ENCODE assay signal across 10 cellular contexts in the genomic region with DNA sequence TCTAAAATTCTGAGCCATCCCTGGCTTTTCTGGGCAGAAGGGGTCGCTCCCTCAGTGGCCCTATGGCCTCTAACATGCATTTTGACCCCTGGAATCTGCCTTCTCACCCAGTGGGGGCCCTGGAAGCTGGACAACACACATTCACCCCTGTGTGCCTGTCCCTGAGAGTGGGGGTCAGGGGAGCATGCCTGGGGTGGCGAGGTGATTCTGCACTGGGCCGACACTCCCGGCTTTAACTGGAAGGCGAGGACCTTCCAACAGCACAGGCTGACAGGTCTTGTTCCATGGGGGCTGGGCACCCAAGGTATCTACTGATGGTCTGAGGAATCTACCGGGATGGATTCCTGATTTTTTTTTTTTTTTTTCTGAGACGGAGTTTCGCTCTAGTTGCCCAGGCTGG. TPM values are rescaled to one million over a fixed set of nuclear protein-coding genes. Genes with fewer than 3 reads are reported as not detected.
DNase-seq lines count a peak whose midpoint lies in the region; FAIRE-seq and TF ChIP-seq lines count a peak whose summit lies in the region.
"Had no signal": no experiment of that assay in that cellular context is flagged by ENCODE, and none has a peak within 500 bp of the region (broad histone marks: within the 10 kb centered on the region; RNA-seq: fewer than 3 reads in every experiment).

No MANE protein-coding gene starts in this region.

- H3K4me1 Mint-ChIP-seq in mesothelial cell of epicardium: peaks cover 18% of the 10 kb centered on the region

- H3K27ac Mint-ChIP-seq in mesothelial cell of epicardium: no peak overlapping the region

- POLR2A ChIA-PET in endothelial cell of umbilical vein (lab: Charles Lee): interaction anchor here (0.7 kb wide), 2 partner anchors 50 to 366 kb away, joined by 4 to 5 read pairs; no protein-coding TSS in a partner anchor

- TF ChIP-seq POLR2A in endothelial cell of umbilical vein (IDR thresholded peaks at IDR 0.05; ENCODE audit: low read depth, low read length): no peak

- H3K27ac ChIP-seq in ACC112 (ENCODE audit: low read depth, low read length) (peak overlapping the region; percentile 99), SJSA1 (peak overlapping the region; percentile 95), endothelial cell of umbilical vein (ENCODE audit: insufficient read depth, low read depth, low read length) (peak overlapping the region; percentile 86), rectal smooth muscle tissue (ENCODE audit: low read depth, low read length) (peak overlapping the region; percentile 84)

- H3K79me2 ChIP-seq in ACC112 (ENCODE audit: control insufficient read depth, insufficient read depth, low read length, unreplicated experiment) (peaks cover 8% of the 10 kb centered on the region), endothelial cell of umbilical vein (ENCODE audit: control insufficient read depth, insufficient read depth, low read length) (peaks cover 46% of the 10 kb centered on the region)

- H3K4me1 ChIP-seq in ACC112 (ENCODE audit: control insufficient read depth, insufficient read depth, low read length, unreplicated experiment) (peaks cover 28% of the 10 kb centered on the region), SJSA1 (replicated peaks) (peaks cover 38% of the 10 kb centered on the region), endothelial cell of umbilical vein (ENCODE audit: control insufficient read depth, extremely low read depth, insufficient read depth, low read length) (peaks cover 83% of the 10 kb centered on the region), rectal smooth muscle tissue (ENCODE audit: control insufficient read depth, insufficient read depth, low read length) (peaks cover 28% of the 10 kb centered on the region)

- intact Hi-C loops in endothelial cell of umbilical vein (cut with micrococcal nuclease): loop anchor here (1.0 to 2.0 kb wide), 2 partner anchors 9 to 205 kb away; no protein-coding TSS in a partner anchor

- H3K36me3 Mint-ChIP-seq in mesothelial cell of epicardium: peaks cover 15% of the 10 kb centered on the region

- H3K9me3 ChIP-seq in SJSA1 (replicated peaks) (no peaks in the 10 kb centered on the region), endothelial cell of umbilical vein (replicated peaks; ENCODE audit: control insufficient read depth, insufficient read depth, low read length) (no peaks in the 10 kb centered on the region)

- H2AFZ ChIP-seq in ACC112 (ENCODE audit: low read length, unreplicated experiment) (no peak overlapping the region), endothelial cell of umbilical vein (ENCODE audit: low read depth, low read length) (no peak overlapping the region)

- BruUV-seq in endothelial cell of umbilical vein (replicated peaks; lab: Mats Ljungman, UMichigan): TSS peak; percentile 7

- DNase-seq in SJSA1 (ENCODE audit: low read depth in 1 of 2, low spot score in 2 of 2): no peak
- no peak for DNase-seq in endothelial cell of umbilical vein (ENCODE audit: low read depth, low spot score)
- no peak for DNase-seq in inferior parietal cortex (ENCODE audit: extremely low spot score)
- DNase-seq in NCI-H69 (lab: John Stamatoyannopoulos, UW): no peak
- no peak for DNase-seq in mesothelial cell of epicardium (ENCODE audit: low spot score in 2 of 2, unreplicated experiment in 2 of 2)
- DNase-seq in nucleus accumbens (lab: John Stamatoyannopoulos, UW): no peak
- DNase-seq: stimulated activated CD4-positive, alpha-beta T cell treated with anti-CD3 and anti-CD28 coated beads, Interleukin-2, amount 100 ng/mL, for 48 hours had no signal

- H3K4me3 Mint-ChIP-seq in mesothelial cell of epicardium: no peak overlapping the region

- no peak for FAIRE-seq in endothelial cell of umbilical vein (lab: Jason Lieb, UNC)
- FAIRE-seq: GM12878 had no signal

- H3K36me3 ChIP-seq in ACC112 (ENCODE audit: insufficient read depth, low read length): no peaks in the 10 kb centered on the region
- H3K36me3 ChIP-seq in SJSA1: peaks cover 76% of the 10 kb centered on the region
- peaks cover 15 to 29% of the 10 kb centered on the region in 2 experiments for H3K36me3 ChIP-seq in endothelial cell of umbilical vein (ENCODE audit: control insufficient read depth in 2 of 2, extremely low read depth in 1 of 2, insufficient read depth in 2 of 2, low read length in 2 of 2)
- H3K36me3 ChIP-seq in rectal smooth muscle tissue (ENCODE audit: control insufficient read depth, insufficient read depth, low read length): peaks cover 12% of the 10 kb centered on the region

- dilution Hi-C loops in endothelial cell of umbilical vein (cut with MboI; ENCODE audit: extremely low pct_ligation_motif_present, low sequenced_read_pairs): loop anchor here (25.0 kb wide), 2 partner anchors 130 to 230 kb away; no protein-coding TSS in a partner anchor

- H3K4me2 ChIP-seq in endothelial cell of umbilical vein (ENCODE audit: insufficient read depth, low read length): peak overlapping the region; percentile 7

- CTCF ChIA-PET in endothelial cell of umbilical vein (lab: Charles Lee): interaction anchor here (1.2 to 13.1 kb wide), 2 partner anchors 9 to 31 kb away, joined by 6 to 292 read pairs; a partner anchor contains a TSS

- no peaks in the 10 kb centered on the region for H3K9me1 ChIP-seq in endothelial cell of umbilical vein (replicated peaks; ENCODE audit: control insufficient read depth, extremely low read depth, insufficient read depth, low read length)

- H4K20me1 ChIP-seq in endothelial cell of umbilical vein (replicated peaks; ENCODE audit: control insufficient read depth, extremely low read depth, insufficient read depth, low read length): no peaks in the 10 kb centered on the region

- TF ChIP-seq CTCF in endothelial cell of umbilical vein (IDR thresholded peaks at IDR 0.05; ENCODE audit: extremely low read depth in 1 of 2, insufficient read depth in 1 of 2, low read depth in 1 of 2, low read length in 2 of 2): no peak
- no peak for TF ChIP-seq CTCF in mesothelial cell of epicardium (IDR thresholded peaks at IDR 0.05; ENCODE audit: unreplicated experiment)

- no peaks in the 10 kb centered on the region for H3K27me3 Mint-ChIP-seq in mesothelial cell of epicardium (ENCODE audit: low read depth)

- H3K27me3 ChIP-seq in ACC112 (ENCODE audit: insufficient read depth, low read length) (no peaks in the 10 kb centered on the region), SJSA1 (replicated peaks) (no peaks in the 10 kb centered on the region), endothelial cell of umbilical vein (ENCODE audit: control insufficient read depth in 2 of 2, insufficient read depth in 2 of 2, low read length in 2 of 2) (no peaks in the 10 kb centered on the region), rectal smooth muscle tissue (ENCODE audit: control insufficient read depth, insufficient read depth, low read length) (no peaks in the 10 kb centered on the region)

- no peaks in the 10 kb centered on the region for H3K9me3 Mint-ChIP-seq in mesothelial cell of epicardium

- no peak overlapping the region for H3K4me3 ChIP-seq in ACC112 (ENCODE audit: low read depth, low read length)
- H3K4me3 ChIP-seq in SJSA1: no peak overlapping the region
- no peak overlapping the region for H3K4me3 ChIP-seq in endothelial cell of umbilical vein (replicated peaks in 1 of 3; ENCODE audit: insufficient read depth in 1 of 3, low read depth in 1 of 3, low read length in 3 of 3)
- no peak overlapping the region for H3K4me3 ChIP-seq in rectal smooth muscle tissue (ENCODE audit: low read length)
- H3K4me3 ChIP-seq: GM12878 had no signal

- H3K9ac ChIP-seq in endothelial cell of umbilical vein (replicated peaks; ENCODE audit: extremely low read depth, insufficient read depth, low read length): peak overlapping the region; percentile 33
- H3K9ac ChIP-seq in rectal smooth muscle tissue (ENCODE audit: low read length): no peak overlapping the region

TF ChIP-seq in endothelial cell of umbilical vein, 7 proteins besides CTCF, POLR2A, EP300 and RAD21:
- TF ChIP-seq JUN (IDR thresholded peaks at IDR 0.05; ENCODE audit: borderline replicate concordance, insufficient read depth, insufficient read length, low read depth): no peak
- TF ChIP-seq FOS (IDR thresholded peaks at IDR 0.05; ENCODE audit: borderline replicate concordance, insufficient read depth, low read length): no peak
- TF ChIP-seq MYC (IDR thresholded peaks at IDR 0.05; ENCODE audit: low read depth, low read length): no peak
- TF ChIP-seq EZH2 (IDR thresholded peaks at IDR 0.05; ENCODE audit: borderline replicate concordance, low read depth, low read length, severe bottlenecking): no peak
- no peak for TF ChIP-seq GATA2 (IDR thresholded peaks at IDR 0.05; ENCODE audit: insufficient read depth, insufficient read length, low read depth, low read length)
- no peak for TF ChIP-seq POLR2AphosphoS5 (IDR thresholded peaks at IDR 0.05; ENCODE audit: insufficient read depth, low read depth, low read length)
- TF ChIP-seq, protein P1, sequence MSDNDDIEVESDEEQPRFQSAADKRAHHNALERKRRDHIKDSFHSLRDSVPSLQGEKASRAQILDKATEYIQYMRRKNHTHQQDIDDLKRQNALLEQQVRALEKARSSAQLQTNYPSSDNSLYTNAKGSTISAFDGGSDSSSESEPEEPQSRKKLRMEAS (IDR thresholded peaks at IDR 0.05; ENCODE audit: insufficient read depth, insufficient read length): no peak
TF ChIP-seq in endothelial cell of umbilical vein: peak in this region for 0.

RNA-seq across cellular contexts. Expression of a gene that starts 10.7 kb away (rescaled TPM):
- 41.9 and 54.8 TPM in 2 replicates for total RNA-seq in SJSA1 (2014; rRNA removed; shearing (Covaris generic))
- total RNA-seq in endothelial cell of umbilical vein (171 and 178 TPM in 2 replicates), mesothelial cell of epicardium (32.0 to 35.4 TPM (median 34.6 TPM) in 3 replicates)
- polyA plus RNA-seq in endothelial cell of umbilical vein: 107 and 110 TPM in 2 replicates
- polyA plus RNA-seq in endothelial cell of umbilical vein (2011; cell fraction: cytosol; rRNA removed): 74.3 and 89.5 TPM in 2 replicates
- 164 and 168 TPM in 2 replicates for polyA plus RNA-seq in endothelial cell of umbilical vein (2011; cell fraction: nucleus; rRNA removed)
- 64.8 and 74.8 TPM in 2 replicates for polyA plus RNA-seq in endothelial cell of umbilical vein (2012)
- 76.9 and 83.9 TPM in 2 replicates for polyA minus RNA-seq in endothelial cell of umbilical vein
- 6.8 TPM for polyA minus RNA-seq in endothelial cell of umbilical vein (2011; cell fraction: cytosol; rRNA and poly(A)+ RNA removed)
- 36.8 and 45.7 TPM in 2 replicates for polyA minus RNA-seq in endothelial cell of umbilical vein (2011; cell fraction: nucleus; rRNA and poly(A)+ RNA removed)

RNA-seq across cellular contexts. Expression of a gene that starts 40.7 kb away (rescaled TPM):
- total RNA-seq in SJSA1 (2014; rRNA removed; shearing (Covaris generic)): 12.9 and 34.3 TPM in 2 replicates
- total RNA-seq in endothelial cell of umbilical vein (49.9 and 56.5 TPM in 2 replicates), mesothelial cell of epicardium (59.8 to 63.3 TPM (median 60.8 TPM) in 3 replicates)
- 25.2 and 28.3 TPM in 2 replicates for polyA plus RNA-seq in endothelial cell of umbilical vein
- 11.4 and 15.4 TPM in 2 replicates for polyA plus RNA-seq in endothelial cell of umbilical vein (2011; cell fraction: cytosol; rRNA removed)
- 128 and 139 TPM in 2 replicates for polyA plus RNA-seq in endothelial cell of umbilical vein (2011; cell fraction: nucleus; rRNA removed)
- 20.7 and 28.7 TPM in 2 replicates for polyA plus RNA-seq in endothelial cell of umbilical vein (2012)
- polyA minus RNA-seq in endothelial cell of umbilical vein: 41.8 and 43.6 TPM in 2 replicates
- 12.7 TPM for polyA minus RNA-seq in endothelial cell of umbilical vein (2011; cell fraction: cytosol; rRNA and poly(A)+ RNA removed)
- polyA minus RNA-seq in endothelial cell of umbilical vein (2011; cell fraction: nucleus; rRNA and poly(A)+ RNA removed): 54.6 and 65.8 TPM in 2 replicates
